In the genomic region with DNA sequence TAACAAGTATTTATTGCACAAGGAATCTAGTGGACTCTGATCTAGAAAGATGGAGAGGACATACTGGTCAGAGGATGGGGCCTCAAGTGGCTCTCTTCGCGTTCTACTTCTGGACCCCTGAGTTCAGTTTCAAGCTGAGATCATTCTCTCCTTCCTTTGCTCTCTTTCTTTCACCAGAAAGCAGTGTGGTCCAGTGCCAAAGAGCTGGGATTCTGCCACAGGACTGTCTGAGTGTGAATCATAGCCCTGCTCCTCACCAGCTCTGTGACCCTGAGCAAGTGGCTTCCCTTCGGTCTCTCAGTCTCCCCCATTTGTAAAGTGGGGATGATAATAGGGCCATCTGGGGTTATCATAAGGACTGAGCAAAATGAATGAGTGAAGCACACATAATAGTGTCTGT, we compare ENCODE assay signal across 13 cellular contexts.
"Had no signal": no experiment of that assay in that cellular context is flagged by ENCODE, and none has a peak within 500 bp of the region (broad histone marks: within the 10 kb centered on the region; RNA-seq: fewer than 3 reads in every experiment).

No MANE protein-coding gene starts in this region.

- H3K4me3 ChIP-seq: sigmoid colon had no signal

- H3K27me3 ChIP-seq: sigmoid colon had no signal

- H3K36me3 ChIP-seq: sigmoid colon had no signal

- H3K4me1 ChIP-seq: sigmoid colon had no signal

- H3K27ac Mint-ChIP-seq: activated naive CD4-positive, alpha-beta T cell treated with anti-CD3 and anti-CD28 coated beads, Interleukin-2, amount 10 ng/mL, durations not matched to agents 7 days and 5 days; activated T-helper 2 cell treated with anti-CD3 and anti-CD28 coated beads, Interferon-gamma antibody, Interleukin-2, Interleukin-4, amounts not matched to agents 10 μg/mL and 5 μg/mL and 100 μg/mL, durations not matched to agents 14 hours and 24 hours and 36 hours; endodermal cell; type B pancreatic cell had no signal

- H3K9me3 Mint-ChIP-seq: activated T-helper 2 cell treated with anti-CD3 and anti-CD28 coated beads, Interferon-gamma antibody, Interleukin-2, Interleukin-4, amounts not matched to agents 10 μg/mL and 5 μg/mL and 100 μg/mL, durations not matched to agents 14 hours and 24 hours and 36 hours; endodermal cell had no signal

- H3K4me1 Mint-ChIP-seq: activated naive CD4-positive, alpha-beta T cell treated with anti-CD3 and anti-CD28 coated beads, Interleukin-2, amount 10 ng/mL, durations not matched to agents 7 days and 5 days had no signal

- H3K9me3 ChIP-seq: sigmoid colon had no signal

- H3K4me3 Mint-ChIP-seq: activated naive CD4-positive, alpha-beta T cell treated with anti-CD3 and anti-CD28 coated beads, Interleukin-2, amount 10 ng/mL, durations not matched to agents 7 days and 5 days; endodermal cell; type B pancreatic cell had no signal

- ATAC-seq: left lobe of liver had no signal

- H3K27me3 Mint-ChIP-seq: activated naive CD4-positive, alpha-beta T cell treated with anti-CD3 and anti-CD28 coated beads, Interleukin-2, amount 10 ng/mL, durations not matched to agents 7 days and 5 days; type B pancreatic cell had no signal

- H3K36me3 Mint-ChIP-seq: activated naive CD4-positive, alpha-beta T cell treated with anti-CD3 and anti-CD28 coated beads, Interleukin-2, amount 10 ng/mL, durations not matched to agents 7 days and 5 days; type B pancreatic cell had no signal

- H3K27ac ChIP-seq: sigmoid colon had no signal

- DNase-seq: activated naive CD4-positive, alpha-beta T cell treated with anti-CD3 and anti-CD28 coated beads, Interleukin-2, amount 10 ng/mL, durations not matched to agents 7 days and 5 days; endodermal cell; erythroblast; foreskin melanocyte; head of caudate nucleus; sigmoid colon; stimulated activated CD4-positive, alpha-beta T cell treated with anti-CD3 and anti-CD28 coated beads, Interleukin-12 subunit alpha, Interleukin-12 subunit beta, amount 100 ng/mL, for 4 hours; stimulated activated CD4-positive, alpha-beta T cell treated with anti-CD3 and anti-CD28 coated beads, Interleukin-2, amount 100 ng/mL, for 48 hours; stimulated activated naive CD4-positive, alpha-beta T cell treated with Interleukin-2 at 50 U/mL for 16 hours; T-helper 2 cell had no signal
